In genomic region chr10:77547651-77548050, GRCh38 we compare ENCODE assay signal across 16 cellular contexts.
DNase-seq lines count a peak whose midpoint lies in the region; ATAC-seq and TF ChIP-seq lines count a peak whose summit lies in the region.
"Had no signal": no experiment of that assay in that cellular context is flagged by ENCODE, and none has a peak within 500 bp of the region (broad histone marks: within the 10 kb centered on the region; RNA-seq: fewer than 3 reads in every experiment).

No MANE protein-coding gene starts in this region.

- H3K36me3 ChIP-seq in ascending aorta = no peaks in the 10 kb centered on the region
- H3K36me3 ChIP-seq in muscle layer of colon (ENCODE audit: insufficient read depth, low read length) = no peaks in the 10 kb centered on the region
- peaks cover 0 to 4% of the 10 kb centered on the region in 2 donors for H3K36me3 ChIP-seq in stomach smooth muscle (ENCODE audit: control insufficient read depth in 2 of 2, insufficient read depth in 2 of 2, low read length in 2 of 2)
- H3K36me3 ChIP-seq in mesendoderm (ENCODE audit: control insufficient read depth, insufficient read depth, low read length) = no peaks in the 10 kb centered on the region
- no peaks in the 10 kb centered on the region for H3K36me3 ChIP-seq in right atrium auricular region
- H3K36me3 ChIP-seq: HAP-1 had no signal

- no peak overlapping the region for H2BK15ac ChIP-seq in mesendoderm (replicated peaks; ENCODE audit: low read depth)

- TF ChIP-seq CTCF in ascending aorta (IDR thresholded peaks at IDR 0.05) (no peak), right atrium auricular region (IDR thresholded peaks at IDR 0.05) (no peak)

- H3K27ac Mint-ChIP-seq in activated T-cell treated with anti-CD3 and anti-CD28 coated beads, Interleukin-2, amount 50 U/mL, for 72 hours = no peak overlapping the region
- H3K27ac Mint-ChIP-seq: CD4-positive, alpha-beta memory T cell had no signal

- no peaks in the 10 kb centered on the region for H3K4me1 Mint-ChIP-seq in activated T-cell treated with anti-CD3 and anti-CD28 coated beads, Interleukin-2, amount 50 U/mL, for 72 hours (ENCODE audit: low read depth)
- H3K4me1 Mint-ChIP-seq: CD4-positive, alpha-beta memory T cell had no signal

- intact Hi-C loops in ascending aorta (cut with DNase I) = no loop called here

- H2BK5ac ChIP-seq in mesendoderm (ENCODE audit: low read length) = no peak overlapping the region

- no peak overlapping the region for H4K5ac ChIP-seq in mesendoderm (ENCODE audit: low read length)

- WGBS in mesendoderm (ENCODE audit: extremely low coverage, insufficient coverage, low lambda C conversion rate) = no CpG with 5 or more reads among the region's 1 CpG

- no peak overlapping the region for H3K18ac ChIP-seq in mesendoderm (ENCODE audit: low read length)

- no peak overlapping the region for H2AK5ac ChIP-seq in mesendoderm (ENCODE audit: low read length)

- H2BK120ac ChIP-seq in mesendoderm (ENCODE audit: low read depth, low read length) = no peak overlapping the region

- H3K9me3 ChIP-seq in ascending aorta = no peaks in the 10 kb centered on the region
- H3K9me3 ChIP-seq in muscle layer of colon (ENCODE audit: low read length) = no peaks in the 10 kb centered on the region
- no peaks in the 10 kb centered on the region for H3K9me3 ChIP-seq in stomach smooth muscle (ENCODE audit: control insufficient read depth in 2 of 2, low read length in 2 of 2)
- no peaks in the 10 kb centered on the region for H3K9me3 ChIP-seq in right atrium auricular region
- H3K9me3 ChIP-seq: HAP-1 had no signal

- H3K27ac ChIP-seq in ascending aorta = peak overlapping the region; percentile 72 to 93
- peak overlapping the region; percentile 40 for H3K27ac ChIP-seq in muscle layer of colon (ENCODE audit: low read depth, low read length)
- peak overlapping the region; percentile 31 for H3K27ac ChIP-seq in stomach smooth muscle (ENCODE audit: low read length)
- H3K27ac ChIP-seq in mesendoderm (ENCODE audit: low read depth, low read length) = no peak overlapping the region
- H3K27ac ChIP-seq in right atrium auricular region = no peak overlapping the region
- H3K27ac ChIP-seq: C4-2B had no signal

- peaks cover 0 to 3% of the 10 kb centered on the region in 2 donors for H3K36me3 Mint-ChIP-seq in activated T-cell treated with anti-CD3 and anti-CD28 coated beads, Interleukin-2, amount 50 U/mL, for 72 hours (ENCODE audit: insufficient read depth in 2 of 2)
- H3K36me3 Mint-ChIP-seq: CD4-positive, alpha-beta memory T cell had no signal

- no peak for ATAC-seq in activated T-cell treated with anti-CD3 and anti-CD28 coated beads, Interleukin-2, amount 50 U/mL, for 72 hours (replicated peaks in 1 of 2)
- ATAC-seq: A549 had no signal

- DNase-seq in M059J (ENCODE audit: low read depth) (peak; percentile 26), ascending aorta (ENCODE audit: low spot score in 2 of 2) (no peak), mesendoderm (no peak), mesenteric fat pad (ENCODE audit: low spot score) (no peak), right atrium auricular region (ENCODE audit: low spot score) (no peak)
- DNase-seq in activated T-cell treated with anti-CD3 and anti-CD28 coated beads, Interleukin-2, amount 50 U/mL, for 72 hours = no peak
- DNase-seq: AML-193; CD4-positive, alpha-beta memory T cell; DMS153; DMS79 treated with DMSO at 0.1 percent for 48 hours; GF-D8 had no signal

- H3K27me3 ChIP-seq in ascending aorta = no peaks in the 10 kb centered on the region
- no peaks in the 10 kb centered on the region for H3K27me3 ChIP-seq in muscle layer of colon (ENCODE audit: control insufficient read depth in 1 of 2, insufficient read depth in 2 of 2, low read length in 2 of 2)
- no peaks in the 10 kb centered on the region for H3K27me3 ChIP-seq in stomach smooth muscle (ENCODE audit: control insufficient read depth in 1 of 2, insufficient read depth in 2 of 2, low read length in 2 of 2)
- no peaks in the 10 kb centered on the region for H3K27me3 ChIP-seq in mesendoderm (ENCODE audit: insufficient read depth, low read length, poor library complexity)
- no peaks in the 10 kb centered on the region for H3K27me3 ChIP-seq in right atrium auricular region

- peaks cover 2 to 7% of the 10 kb centered on the region in 2 donors for H3K9me3 Mint-ChIP-seq in activated T-cell treated with anti-CD3 and anti-CD28 coated beads, Interleukin-2, amount 50 U/mL, for 72 hours

- no peaks in the 10 kb centered on the region for H3K79me2 ChIP-seq in mesendoderm (ENCODE audit: control insufficient read depth, insufficient read depth, low read length)

- no peak overlapping the region for H3K23ac ChIP-seq in mesendoderm (ENCODE audit: low read length)

- H3K4me1 ChIP-seq in ascending aorta = peaks cover 8 to 51% of the 10 kb centered on the region in 2 donors
- peaks cover 29% of the 10 kb centered on the region for H3K4me1 ChIP-seq in muscle layer of colon (ENCODE audit: insufficient read depth, low read length)
- H3K4me1 ChIP-seq in stomach smooth muscle (ENCODE audit: control insufficient read depth, insufficient read depth, low read length) = peaks cover 37% of the 10 kb centered on the region
- H3K4me1 ChIP-seq in mesendoderm (ENCODE audit: control insufficient read depth, low read depth, low read length) = no peaks in the 10 kb centered on the region
- H3K4me1 ChIP-seq in right atrium auricular region = no peaks in the 10 kb centered on the region
- H3K4me1 ChIP-seq: A549, HAP-1 had no signal

- H3K79me1 ChIP-seq in mesendoderm (ENCODE audit: low read length) = no peaks in the 10 kb centered on the region

- H3K4me3 Mint-ChIP-seq in activated T-cell treated with anti-CD3 and anti-CD28 coated beads, Interleukin-2, amount 50 U/mL, for 72 hours = no peak overlapping the region
- H3K4me3 Mint-ChIP-seq: CD4-positive, alpha-beta memory T cell had no signal

- H3K27me3 Mint-ChIP-seq in activated T-cell treated with anti-CD3 and anti-CD28 coated beads, Interleukin-2, amount 50 U/mL, for 72 hours (ENCODE audit: low read depth) = peaks cover 17% of the 10 kb centered on the region

- H4K8ac ChIP-seq in mesendoderm (ENCODE audit: low read depth, low read length) = no peak overlapping the region

- H3K4me3 ChIP-seq in ascending aorta (no peak overlapping the region), muscle layer of colon (ENCODE audit: low read depth in 1 of 2, low read length in 2 of 2) (no peak overlapping the region), stomach smooth muscle (ENCODE audit: low read length in 2 of 2) (no peak overlapping the region), mesendoderm (ENCODE audit: low read length) (no peak overlapping the region), right atrium auricular region (no peak overlapping the region)
- H3K4me3 ChIP-seq: A549, HAP-1 had no signal

- H3K4me2 ChIP-seq in mesendoderm (ENCODE audit: low read length) = no peak overlapping the region
- H3K4me2 ChIP-seq: A549 had no signal

- no peak overlapping the region for H3K9ac ChIP-seq in muscle layer of colon (ENCODE audit: low read length)
- H3K9ac ChIP-seq in stomach smooth muscle (ENCODE audit: low read length in 2 of 2) = no peak overlapping the region
- H3K9ac ChIP-seq in mesendoderm (ENCODE audit: low read length) = no peak overlapping the region

- no peak overlapping the region for H3K56ac ChIP-seq in mesendoderm (ENCODE audit: low read length)

- no peak overlapping the region for H3K4ac ChIP-seq in mesendoderm (ENCODE audit: low read depth, low read length)

Comparison
In these comparisons a context has a peak if more than half of its experiments do, and no peak if none do; other contexts are left out.
1. H3K27ac ChIP-seq: peak in ascending aorta (2 of 2), muscle layer of colon (single experiment) and stomach smooth muscle (single experiment); none in mesendoderm (single experiment) and right atrium auricular region (0 of 2).